In genomic region chr13:91207261-91207660, GRCh38 we compare ENCODE assay signal across 16 cellular contexts.
DNase-seq lines count a peak whose midpoint lies in the region; ATAC-seq and TF ChIP-seq lines count a peak whose summit lies in the region.
"Had no signal": no experiment of that assay in that cellular context is flagged by ENCODE, and none has a peak within 500 bp of the region (broad histone marks: within the 10 kb centered on the region; RNA-seq: fewer than 3 reads in every experiment).

No MANE protein-coding gene starts in this region.

- no peaks in the 10 kb centered on the region for H3K9me3 ChIP-seq in SJCRH30 (replicated peaks)
- H3K9me3 ChIP-seq in smooth muscle cell (replicated peaks; ENCODE audit: low read depth), result no peaks in the 10 kb centered on the region
- H3K9me3 ChIP-seq in right atrium auricular region, result no peaks in the 10 kb centered on the region
- H3K9me3 ChIP-seq: BLaER1 had no signal

- H3K27ac Mint-ChIP-seq in GM23338 (no peak overlapping the region), neural crest cell (ENCODE audit: unreplicated experiment) (peak overlapping the region; percentile 95)
- H3K27ac Mint-ChIP-seq in activated T-helper 17 cell treated with anti-CD3 and anti-CD28 coated beads, Interleukin-2, amount 50 U/mL, for 72 hours, result no peak overlapping the region
- H3K27ac Mint-ChIP-seq: CD14-positive monocyte; CD4-positive, alpha-beta memory T cell had no signal

- WGBS in smooth muscle cell (ENCODE audit: low lambda C conversion rate), result 46% methylated on average over 4 of the region's 4 CpGs

- ATAC-seq in GM23338, result peak; percentile 52; the same call in 2 of the 3 replicates
- no peak for ATAC-seq in activated T-helper 17 cell treated with anti-CD3 and anti-CD28 coated beads, Interleukin-2, amount 50 U/mL, for 72 hours (replicated peaks)

- no peak overlapping the region for H3K9ac ChIP-seq in smooth muscle cell (ENCODE audit: low read depth)
- H3K9ac ChIP-seq: BLaER1, GM23248 had no signal

- no peaks in the 10 kb centered on the region for H3K27me3 Mint-ChIP-seq in GM23338 (ENCODE audit: insufficient read depth, low read depth, poor library complexity)
- no peaks in the 10 kb centered on the region for H3K27me3 Mint-ChIP-seq in neural crest cell (ENCODE audit: low read depth)
- peaks cover 10% of the 10 kb centered on the region for H3K27me3 Mint-ChIP-seq in activated T-helper 17 cell treated with anti-CD3 and anti-CD28 coated beads, Interleukin-2, amount 50 U/mL, for 72 hours

- H3K9me3 Mint-ChIP-seq in GM23338, result peaks cover 7% of the 10 kb centered on the region; the same call in 2 of the 3 replicates
- H3K9me3 Mint-ChIP-seq in neural crest cell, result peaks cover 7% of the 10 kb centered on the region
- H3K9me3 Mint-ChIP-seq in activated T-helper 17 cell treated with anti-CD3 and anti-CD28 coated beads, Interleukin-2, amount 50 U/mL, for 72 hours, result no peaks in the 10 kb centered on the region

- DNase-seq in GM23338 (ENCODE audit: low spot score) (no peak), SJCRH30 (peak in 1 of 2 experiments; percentile 14), neural crest cell (ENCODE audit: low read depth, low spot score) (no peak), smooth muscle cell (lab: John Stamatoyannopoulos, UW; ENCODE audit: unreplicated experiment) (no peak), right atrium auricular region (ENCODE audit: low spot score) (no peak), NCI-H69 (lab: John Stamatoyannopoulos, UW) (no peak)
- DNase-seq: 8988T; CD4-positive, alpha-beta memory T cell; DMS153; DMS79; GDM1; GM23248; HCEC 1CT had no signal

- TF ChIP-seq CTCF in GM23338 (conservative IDR thresholded peaks at IDR 0.05; ENCODE audit: low read depth in 2 of 2), result no peak
- TF ChIP-seq CTCF in neural crest cell (conservative IDR thresholded peaks at IDR 0.05), result no peak
- no peak for TF ChIP-seq CTCF in smooth muscle cell (IDR thresholded peaks at IDR 0.05; ENCODE audit: borderline replicate concordance, insufficient read depth, poor library complexity, severe bottlenecking)
- TF ChIP-seq CTCF in right atrium auricular region (IDR thresholded peaks at IDR 0.05), result no peak

- H3K36me3 Mint-ChIP-seq in GM23338 (ENCODE audit: low read depth) (no peaks in the 10 kb centered on the region; the same call in 2 of the 3 replicates), neural crest cell (ENCODE audit: low read depth) (peaks cover 12% of the 10 kb centered on the region)
- H3K36me3 Mint-ChIP-seq in activated T-helper 17 cell treated with anti-CD3 and anti-CD28 coated beads, Interleukin-2, amount 50 U/mL, for 72 hours (ENCODE audit: low read depth), result no peaks in the 10 kb centered on the region
- H3K36me3 Mint-ChIP-seq: CD14-positive monocyte; CD4-positive, alpha-beta memory T cell had no signal

- H3F3A ChIP-seq in GM23338 (replicated peaks; ENCODE audit: low read depth), result no peaks in the 10 kb centered on the region
- H3F3A ChIP-seq in smooth muscle cell (ENCODE audit: low read depth), result no peaks in the 10 kb centered on the region

- no peak overlapping the region for H3K4me3 Mint-ChIP-seq in GM23338
- peak overlapping the region; percentile 45 for H3K4me3 Mint-ChIP-seq in neural crest cell
- H3K4me3 Mint-ChIP-seq in activated T-helper 17 cell treated with anti-CD3 and anti-CD28 coated beads, Interleukin-2, amount 50 U/mL, for 72 hours, result no peak overlapping the region
- H3K4me3 Mint-ChIP-seq: CD14-positive monocyte; CD4-positive, alpha-beta memory T cell had no signal

- no peak overlapping the region for H2AFZ ChIP-seq in GM23338
- peak overlapping the region; percentile 24 for H2AFZ ChIP-seq in smooth muscle cell (ENCODE audit: low read depth)
- H2AFZ ChIP-seq: GM23248 had no signal

- H3K9me2 ChIP-seq in GM23338 (ENCODE audit: insufficient read depth), result no peaks in the 10 kb centered on the region

- H3K79me2 ChIP-seq in GM23338 (replicated peaks; ENCODE audit: insufficient read depth) (no peaks in the 10 kb centered on the region), smooth muscle cell (ENCODE audit: low read depth) (no peaks in the 10 kb centered on the region)

- no peak overlapping the region for H3K4me3 ChIP-seq in GM23338
- peak overlapping the region; percentile 29; the same call in 1 of the 2 replicates for H3K4me3 ChIP-seq in SJCRH30
- H3K4me3 ChIP-seq in smooth muscle cell, result no peak overlapping the region
- H3K4me3 ChIP-seq in right atrium auricular region, result no peak overlapping the region
- H3K4me3 ChIP-seq: BLaER1, GM23248 had no signal

- H3K27me3 ChIP-seq in GM23338 (ENCODE audit: insufficient read depth) (no peaks in the 10 kb centered on the region), SJCRH30 (no peaks in the 10 kb centered on the region), smooth muscle cell (ENCODE audit: low read depth) (no peaks in the 10 kb centered on the region), right atrium auricular region (no peaks in the 10 kb centered on the region)
- H3K27me3 ChIP-seq: BLaER1 had no signal

- peaks cover 25% of the 10 kb centered on the region for H3K4me1 Mint-ChIP-seq in GM23338
- peaks cover 86% of the 10 kb centered on the region for H3K4me1 Mint-ChIP-seq in neural crest cell
- H3K4me1 Mint-ChIP-seq in activated T-helper 17 cell treated with anti-CD3 and anti-CD28 coated beads, Interleukin-2, amount 50 U/mL, for 72 hours, result no peaks in the 10 kb centered on the region
- H3K4me1 Mint-ChIP-seq: CD4-positive, alpha-beta memory T cell had no signal

- H3K36me3 ChIP-seq in GM23338 (ENCODE audit: insufficient read depth), result no peaks in the 10 kb centered on the region
- H3K36me3 ChIP-seq in SJCRH30, result no peaks in the 10 kb centered on the region
- no peaks in the 10 kb centered on the region for H3K36me3 ChIP-seq in smooth muscle cell (ENCODE audit: low read depth)
- no peaks in the 10 kb centered on the region for H3K36me3 ChIP-seq in right atrium auricular region
- H3K36me3 ChIP-seq: BLaER1 had no signal

- H4K20me1 ChIP-seq in GM23338 (replicated peaks; ENCODE audit: insufficient read depth), result no peaks in the 10 kb centered on the region
- no peaks in the 10 kb centered on the region for H4K20me1 ChIP-seq in smooth muscle cell (ENCODE audit: low read depth)
- H4K20me1 ChIP-seq: BLaER1 had no signal

- H3K4me1 ChIP-seq in GM23338 (ENCODE audit: insufficient read depth) (peaks cover 14% of the 10 kb centered on the region), SJCRH30 (peaks cover 11% of the 10 kb centered on the region), smooth muscle cell (ENCODE audit: low read depth) (peaks cover 20% of the 10 kb centered on the region), right atrium auricular region (no peaks in the 10 kb centered on the region)
- H3K4me1 ChIP-seq: BLaER1 had no signal

- H3K27ac ChIP-seq in GM23338 (ENCODE audit: low read depth), result no peak overlapping the region
- no peak overlapping the region for H3K27ac ChIP-seq in SJCRH30
- no peak overlapping the region for H3K27ac ChIP-seq in smooth muscle cell (ENCODE audit: low read depth)
- H3K27ac ChIP-seq in right atrium auricular region, result no peak overlapping the region
- H3K27ac ChIP-seq: BLaER1, GM23248 had no signal

- H3K4me2 ChIP-seq in GM23338 (no peak overlapping the region), smooth muscle cell (no peak overlapping the region)
- H3K4me2 ChIP-seq: BLaER1 had no signal

TF ChIP-seq in GM23338, 12 proteins besides CTCF, POLR2A, EP300 and RAD21:
- TF ChIP-seq NANOG (IDR thresholded peaks at IDR 0.05; ENCODE audit: borderline replicate concordance) (no peak), ZNF114 (CRISPR knock-in tag; IDR thresholded peaks at IDR 0.05) (no peak), ZNF331 (CRISPR knock-in tag; IDR thresholded peaks at IDR 0.05; ENCODE audit: low read depth) (no peak), REST (IDR thresholded peaks at IDR 0.05; ENCODE audit: unreplicated experiment) (no peak), EZH2phosphoT487 (IDR thresholded peaks at IDR 0.05; ENCODE audit: unreplicated experiment) (no peak), JUNB (IDR thresholded peaks at IDR 0.05; ENCODE audit: unreplicated experiment) (no peak)
